ENCODE assay signal across 1 cellular context in the genomic region with DNA sequence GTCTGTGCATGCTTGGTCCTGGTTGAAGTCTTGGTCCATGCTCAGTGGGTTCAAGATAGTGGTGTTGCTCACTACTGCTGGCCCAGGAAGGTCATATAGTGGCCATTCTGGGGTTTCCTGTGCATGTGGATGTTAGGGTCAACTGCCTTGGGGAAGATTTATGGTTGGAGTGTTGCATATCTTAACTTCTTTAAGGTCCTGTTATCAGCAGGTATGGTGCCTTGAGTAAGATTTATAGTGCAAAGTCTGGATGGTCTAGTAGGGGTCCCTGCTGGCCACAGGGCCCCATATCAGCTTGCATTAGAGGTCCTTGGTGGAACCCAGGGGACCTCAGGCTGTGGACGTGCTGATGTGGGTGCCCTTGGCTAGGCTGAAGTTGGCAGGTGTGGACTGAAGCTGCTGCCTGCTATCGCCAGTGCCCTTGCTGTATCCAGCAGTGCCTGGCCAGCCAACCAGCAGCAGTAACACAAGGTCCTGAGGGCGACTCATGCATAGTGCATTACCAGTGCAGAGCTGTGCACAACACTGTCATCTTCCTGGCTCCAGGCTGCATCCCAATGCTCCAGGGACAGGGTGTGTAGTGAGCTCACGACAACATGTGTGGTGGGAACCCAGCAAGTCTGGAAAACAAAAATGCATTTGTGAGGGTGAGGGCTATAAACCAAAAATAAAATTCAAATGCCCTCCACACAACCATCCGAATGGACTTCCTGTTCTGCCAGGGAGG.
TF ChIP-seq lines count a peak whose summit lies in the region.

No MANE protein-coding gene starts in this region.

TF ChIP-seq in H1, 55 proteins besides CTCF, POLR2A, EP300 and RAD21:
- TF ChIP-seq SP4 (IDR thresholded peaks at IDR 0.05; ENCODE audit: low read length): no peak
- no peak for TF ChIP-seq ZNF274 (IDR thresholded peaks at IDR 0.05; ENCODE audit: borderline replicate concordance, extremely low read depth, low read length)
TF ChIP-seq in H1: peak in this region for 0.
